In the genomic region with DNA sequence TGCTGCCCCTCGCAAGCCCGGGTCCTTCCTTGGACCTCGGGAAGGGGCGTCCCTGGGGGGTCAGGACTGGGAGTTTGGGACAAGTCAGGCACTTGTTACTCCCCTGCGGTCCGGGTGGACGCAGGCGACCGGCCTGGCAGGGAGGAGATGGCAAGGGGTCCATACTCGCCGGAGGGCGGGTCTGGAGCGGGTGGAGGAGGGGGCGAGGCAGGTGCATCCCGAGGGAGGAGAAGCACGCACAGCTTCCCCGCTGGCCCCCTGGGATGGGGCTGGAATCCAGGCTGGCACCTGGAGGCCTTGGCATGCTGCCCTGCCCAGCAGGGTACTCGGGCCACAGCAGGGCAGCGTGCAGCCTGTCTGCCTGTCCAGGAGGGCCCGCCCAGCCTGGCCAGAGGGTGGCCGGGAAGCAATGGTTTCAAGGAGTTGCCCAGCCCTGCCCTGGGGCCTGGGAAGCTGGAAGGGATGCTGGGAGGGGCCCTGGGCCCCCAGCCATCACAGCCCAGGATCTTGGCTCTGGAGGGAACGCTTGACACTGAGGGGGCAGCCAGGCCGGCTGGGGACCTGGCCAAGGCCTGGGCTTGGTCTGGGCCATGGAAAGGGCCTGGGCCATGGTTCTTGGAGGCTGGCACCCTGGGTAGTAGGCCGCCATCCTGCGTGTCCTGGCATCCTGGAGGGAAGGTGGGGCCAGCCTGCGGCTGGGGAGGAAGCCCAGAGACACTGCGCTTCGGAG, we compare ENCODE assay signal across 1 cellular context.
TF ChIP-seq lines count a peak whose summit lies in the region.

No MANE protein-coding gene starts in this region.

TF ChIP-seq in HepG2, 621 proteins besides CTCF, POLR2A, EP300 and RAD21:
- peak; percentile 96 for TF ChIP-seq HNRNPL (IDR thresholded peaks at IDR 0.05; ENCODE audit: low read depth, low read length)
- TF ChIP-seq ZNF543 (CRISPR knock-in tag; IDR thresholded peaks at IDR 0.05), result 0 out of 2 replicates have a peak, but pooled peaks have one; percentile 31
- no peak for TF ChIP-seq FOXA1 (IDR thresholded peaks at IDR 0.05)
- no peak for TF ChIP-seq FOXA1 (CRISPR knock-in tag; IDR thresholded peaks at IDR 0.05)
- TF ChIP-seq, protein P1, sequence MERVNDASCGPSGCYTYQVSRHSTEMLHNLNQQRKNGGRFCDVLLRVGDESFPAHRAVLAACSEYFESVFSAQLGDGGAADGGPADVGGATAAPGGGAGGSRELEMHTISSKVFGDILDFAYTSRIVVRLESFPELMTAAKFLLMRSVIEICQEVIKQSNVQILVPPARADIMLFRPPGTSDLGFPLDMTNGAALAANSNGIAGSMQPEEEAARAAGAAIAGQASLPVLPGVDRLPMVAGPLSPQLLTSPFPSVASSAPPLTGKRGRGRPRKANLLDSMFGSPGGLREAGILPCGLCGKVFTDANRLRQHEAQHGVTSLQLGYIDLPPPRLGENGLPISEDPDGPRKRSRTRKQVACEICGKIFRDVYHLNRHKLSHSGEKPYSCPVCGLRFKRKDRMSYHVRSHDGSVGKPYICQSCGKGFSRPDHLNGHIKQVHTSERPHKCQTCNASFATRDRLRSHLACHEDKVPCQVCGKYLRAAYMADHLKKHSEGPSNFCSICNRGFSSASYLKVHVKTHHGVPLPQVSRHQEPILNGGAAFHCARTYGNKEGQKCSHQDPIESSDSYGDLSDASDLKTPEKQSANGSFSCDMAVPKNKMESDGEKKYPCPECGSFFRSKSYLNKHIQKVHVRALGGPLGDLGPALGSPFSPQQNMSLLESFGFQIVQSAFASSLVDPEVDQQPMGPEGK (CRISPR knock-in tag; IDR thresholded peaks at IDR 0.05), result 0 out of 2 replicates have a peak, but pooled peaks have one; percentile 13
- TF ChIP-seq, protein P2, sequence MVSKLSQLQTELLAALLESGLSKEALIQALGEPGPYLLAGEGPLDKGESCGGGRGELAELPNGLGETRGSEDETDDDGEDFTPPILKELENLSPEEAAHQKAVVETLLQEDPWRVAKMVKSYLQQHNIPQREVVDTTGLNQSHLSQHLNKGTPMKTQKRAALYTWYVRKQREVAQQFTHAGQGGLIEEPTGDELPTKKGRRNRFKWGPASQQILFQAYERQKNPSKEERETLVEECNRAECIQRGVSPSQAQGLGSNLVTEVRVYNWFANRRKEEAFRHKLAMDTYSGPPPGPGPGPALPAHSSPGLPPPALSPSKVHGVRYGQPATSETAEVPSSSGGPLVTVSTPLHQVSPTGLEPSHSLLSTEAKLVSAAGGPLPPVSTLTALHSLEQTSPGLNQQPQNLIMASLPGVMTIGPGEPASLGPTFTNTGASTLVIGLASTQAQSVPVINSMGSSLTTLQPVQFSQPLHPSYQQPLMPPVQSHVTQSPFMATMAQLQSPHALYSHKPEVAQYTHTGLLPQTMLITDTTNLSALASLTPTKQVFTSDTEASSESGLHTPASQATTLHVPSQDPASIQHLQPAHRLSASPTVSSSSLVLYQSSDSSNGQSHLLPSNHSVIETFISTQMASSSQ (IDR thresholded peaks at IDR 0.05; ENCODE audit: low read depth), result no peak
- TF ChIP-seq, protein P2 (CRISPR knock-in tag; IDR thresholded peaks at IDR 0.05; ENCODE audit: borderline replicate concordance), result 0 out of 2 replicates have a peak, but pooled peaks have one; percentile 9
- TF ChIP-seq, protein P3, sequence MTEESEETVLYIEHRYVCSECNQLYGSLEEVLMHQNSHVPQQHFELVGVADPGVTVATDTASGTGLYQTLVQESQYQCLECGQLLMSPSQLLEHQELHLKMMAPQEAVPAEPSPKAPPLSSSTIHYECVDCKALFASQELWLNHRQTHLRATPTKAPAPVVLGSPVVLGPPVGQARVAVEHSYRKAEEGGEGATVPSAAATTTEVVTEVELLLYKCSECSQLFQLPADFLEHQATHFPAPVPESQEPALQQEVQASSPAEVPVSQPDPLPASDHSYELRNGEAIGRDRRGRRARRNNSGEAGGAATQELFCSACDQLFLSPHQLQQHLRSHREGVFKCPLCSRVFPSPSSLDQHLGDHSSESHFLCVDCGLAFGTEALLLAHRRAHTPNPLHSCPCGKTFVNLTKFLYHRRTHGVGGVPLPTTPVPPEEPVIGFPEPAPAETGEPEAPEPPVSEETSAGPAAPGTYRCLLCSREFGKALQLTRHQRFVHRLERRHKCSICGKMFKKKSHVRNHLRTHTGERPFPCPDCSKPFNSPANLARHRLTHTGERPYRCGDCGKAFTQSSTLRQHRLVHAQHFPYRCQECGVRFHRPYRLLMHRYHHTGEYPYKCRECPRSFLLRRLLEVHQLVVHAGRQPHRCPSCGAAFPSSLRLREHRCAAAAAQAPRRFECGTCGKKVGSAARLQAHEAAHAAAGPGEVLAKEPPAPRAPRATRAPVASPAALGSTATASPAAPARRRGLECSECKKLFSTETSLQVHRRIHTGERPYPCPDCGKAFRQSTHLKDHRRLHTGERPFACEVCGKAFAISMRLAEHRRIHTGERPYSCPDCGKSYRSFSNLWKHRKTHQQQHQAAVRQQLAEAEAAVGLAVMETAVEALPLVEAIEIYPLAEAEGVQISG (CRISPR knock-in tag; IDR thresholded peaks at IDR 0.05), result no peak
- TF ChIP-seq SAP130 (CRISPR knock-in tag; IDR thresholded peaks at IDR 0.05; ENCODE audit: low read depth), result 0 out of 2 replicates have a peak, but pooled peaks have one; percentile 15
- TF ChIP-seq, protein P4, sequence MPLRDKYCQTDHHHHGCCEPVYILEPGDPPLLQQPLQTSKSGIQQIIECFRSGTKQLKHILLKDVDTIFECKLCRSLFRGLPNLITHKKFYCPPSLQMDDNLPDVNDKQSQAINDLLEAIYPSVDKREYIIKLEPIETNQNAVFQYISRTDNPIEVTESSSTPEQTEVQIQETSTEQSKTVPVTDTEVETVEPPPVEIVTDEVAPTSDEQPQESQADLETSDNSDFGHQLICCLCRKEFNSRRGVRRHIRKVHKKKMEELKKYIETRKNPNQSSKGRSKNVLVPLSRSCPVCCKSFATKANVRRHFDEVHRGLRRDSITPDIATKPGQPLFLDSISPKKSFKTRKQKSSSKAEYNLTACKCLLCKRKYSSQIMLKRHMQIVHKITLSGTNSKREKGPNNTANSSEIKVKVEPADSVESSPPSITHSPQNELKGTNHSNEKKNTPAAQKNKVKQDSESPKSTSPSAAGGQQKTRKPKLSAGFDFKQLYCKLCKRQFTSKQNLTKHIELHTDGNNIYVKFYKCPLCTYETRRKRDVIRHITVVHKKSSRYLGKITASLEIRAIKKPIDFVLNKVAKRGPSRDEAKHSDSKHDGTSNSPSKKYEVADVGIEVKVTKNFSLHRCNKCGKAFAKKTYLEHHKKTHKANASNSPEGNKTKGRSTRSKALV (CRISPR knock-in tag; IDR thresholded peaks at IDR 0.05), result 0 out of 2 replicates have a peak, but pooled peaks have one; percentile 15
- TF ChIP-seq ONECUT2 (CRISPR knock-in tag; IDR thresholded peaks at IDR 0.05), result no peak
- TF ChIP-seq EZH2 (conservative IDR thresholded peaks at IDR 0.05; ENCODE audit: low read depth, low read length), result 0 out of 2 replicates have a peak, but pooled peaks have one; percentile 48
- TF ChIP-seq ARHGAP35 (CRISPR knock-in tag; IDR thresholded peaks at IDR 0.05; ENCODE audit: borderline replicate concordance), result no peak
- TF ChIP-seq MTA1 (CRISPR knock-in tag; IDR thresholded peaks at IDR 0.05; ENCODE audit: borderline replicate concordance), result 0 out of 2 replicates have a peak, but pooled peaks have one; percentile 31
- TF ChIP-seq SALL1 (CRISPR knock-in tag; IDR thresholded peaks at IDR 0.05), result no peak
- TF ChIP-seq ZNF274 (CRISPR knock-in tag; IDR thresholded peaks at IDR 0.05), result 0 out of 2 replicates have a peak, but pooled peaks have one; percentile 40
- no peak for TF ChIP-seq ZNF562 (CRISPR knock-in tag; IDR thresholded peaks at IDR 0.05; ENCODE audit: borderline replicate concordance)
- TF ChIP-seq, protein P5, sequence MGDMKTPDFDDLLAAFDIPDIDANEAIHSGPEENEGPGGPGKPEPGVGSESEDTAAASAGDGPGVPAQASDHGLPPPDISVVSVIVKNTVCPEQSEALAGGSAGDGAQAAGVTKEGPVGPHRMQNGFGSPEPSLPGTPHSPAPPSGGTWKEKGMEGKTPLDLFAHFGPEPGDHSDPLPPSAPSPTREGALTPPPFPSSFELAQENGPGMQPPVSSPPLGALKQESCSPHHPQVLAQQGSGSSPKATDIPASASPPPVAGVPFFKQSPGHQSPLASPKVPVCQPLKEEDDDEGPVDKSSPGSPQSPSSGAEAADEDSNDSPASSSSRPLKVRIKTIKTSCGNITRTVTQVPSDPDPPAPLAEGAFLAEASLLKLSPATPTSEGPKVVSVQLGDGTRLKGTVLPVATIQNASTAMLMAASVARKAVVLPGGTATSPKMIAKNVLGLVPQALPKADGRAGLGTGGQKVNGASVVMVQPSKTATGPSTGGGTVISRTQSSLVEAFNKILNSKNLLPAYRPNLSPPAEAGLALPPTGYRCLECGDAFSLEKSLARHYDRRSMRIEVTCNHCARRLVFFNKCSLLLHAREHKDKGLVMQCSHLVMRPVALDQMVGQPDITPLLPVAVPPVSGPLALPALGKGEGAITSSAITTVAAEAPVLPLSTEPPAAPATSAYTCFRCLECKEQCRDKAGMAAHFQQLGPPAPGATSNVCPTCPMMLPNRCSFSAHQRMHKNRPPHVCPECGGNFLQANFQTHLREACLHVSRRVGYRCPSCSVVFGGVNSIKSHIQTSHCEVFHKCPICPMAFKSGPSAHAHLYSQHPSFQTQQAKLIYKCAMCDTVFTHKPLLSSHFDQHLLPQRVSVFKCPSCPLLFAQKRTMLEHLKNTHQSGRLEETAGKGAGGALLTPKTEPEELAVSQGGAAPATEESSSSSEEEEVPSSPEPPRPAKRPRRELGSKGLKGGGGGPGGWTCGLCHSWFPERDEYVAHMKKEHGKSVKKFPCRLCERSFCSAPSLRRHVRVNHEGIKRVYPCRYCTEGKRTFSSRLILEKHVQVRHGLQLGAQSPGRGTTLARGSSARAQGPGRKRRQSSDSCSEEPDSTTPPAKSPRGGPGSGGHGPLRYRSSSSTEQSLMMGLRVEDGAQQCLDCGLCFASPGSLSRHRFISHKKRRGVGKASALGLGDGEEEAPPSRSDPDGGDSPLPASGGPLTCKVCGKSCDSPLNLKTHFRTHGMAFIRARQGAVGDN (CRISPR knock-in tag; IDR thresholded peaks at IDR 0.05), result peak; percentile 29; the same call in 1 of the 2 replicates
- TF ChIP-seq HDAC1 (CRISPR knock-in tag; IDR thresholded peaks at IDR 0.05), result 0 out of 2 replicates have a peak, but pooled peaks have one; percentile 8
- TF ChIP-seq AKAP8 (CRISPR knock-in tag; IDR thresholded peaks at IDR 0.05), result 0 out of 2 replicates have a peak, but pooled peaks have one; percentile 41
- peak; percentile 12; the same call in 1 of the 2 replicates for TF ChIP-seq GABPB1 (CRISPR knock-in tag; IDR thresholded peaks at IDR 0.05)
TF ChIP-seq in HepG2: peak in this region for 13.
